1 cellular context compared by ENCODE assay signal in genomic region chr10:10605551-10606081, GRCh38.
A peak's percentile ranks its signal among the peaks of the same experiment; 100 is the strongest.
TF ChIP-seq lines count a peak whose summit lies in the region.

No MANE protein-coding gene starts in this region.

TF ChIP-seq in IMR-90, 13 proteins besides CTCF, POLR2A, EP300 and RAD21 (continued from another document):
- peak; percentile 60; the same call in 1 of the 2 replicates for TF ChIP-seq USF2 (IDR thresholded peaks at IDR 0.05; ENCODE audit: low read depth, low read length)
- no peak for TF ChIP-seq FOS (IDR thresholded peaks at IDR 0.05; ENCODE audit: low read depth, low read length)
